8 cellular contexts compared by ENCODE assay signal in genomic region chr19:17847538-17848366, GRCh38.
DNase-seq lines count a peak whose midpoint lies in the region; ATAC-seq and TF ChIP-seq lines count a peak whose summit lies in the region.

Gene JAK3, minus strand, starts transcription at chr19:17847982. Its CDS starts 3,565 bp downstream, at chr19:17844417.

- H3K4me1 Mint-ChIP-seq in nephron progenitor cell: peaks cover 19% of the 10 kb centered on the region

- no peak within 1 kb of the TSS for H3K27ac Mint-ChIP-seq in nephron progenitor cell

- peak within 1 kb of the TSS; percentile 38 for H3K4me3 Mint-ChIP-seq in nephron progenitor cell

- H3K27me3 Mint-ChIP-seq in nephron progenitor cell (ENCODE audit: low read depth, poor library complexity): peaks cover 52% of the 10 kb centered on the region

- H3K9me3 Mint-ChIP-seq in nephron progenitor cell: peaks cover 9% of the 10 kb centered on the region

- peak; percentile 64 for ATAC-seq in GM21447 (IDR thresholded peaks at IDR 0.05; ENCODE audit: unreplicated experiment)

- TF ChIP-seq CTCF in nephron progenitor cell (IDR thresholded peaks at IDR 0.05): no peak

- H3K36me3 Mint-ChIP-seq in nephron progenitor cell (ENCODE audit: low read depth): no peaks in the 10 kb centered on the region

- DNase-seq in C1 segment of cervical spinal cord (lab: John Stamatoyannopoulos, UW): peak in 9 of 14 donors; percentile 16 to 73 (median 37)
- DNase-seq in NOMO-1 (lab: John Stamatoyannopoulos, UW; ENCODE audit: unreplicated experiment in 2 of 2): peak; percentile 55 to 57
- peak; percentile 94 to 95 for DNase-seq in activated T-cell treated with anti-CD3 and anti-CD28 coated beads, Interleukin-2, amount 50 U/mL, for 48 hours
- peak; percentile 48 for DNase-seq in fibroblast of gingiva (ENCODE audit: low read depth)
- peak; percentile 86 for DNase-seq in nephron progenitor cell
- peak; percentile 73 to 90 (median 82) for DNase-seq in stimulated activated naive CD4-positive, alpha-beta T cell (lab: John Stamatoyannopoulos, UW)
- DNase-seq in RKO (ENCODE audit: low spot score): no peak
